In genomic region chr16:30874244-30874820, GRCh38 we compare ENCODE assay signal across 8 cellular contexts. TPM values are rescaled to one million over a fixed set of nuclear protein-coding genes. Genes with fewer than 3 reads are reported as not detected.
A peak's percentile ranks its signal among the peaks of the same experiment; 100 is the strongest.
DNase-seq lines count a peak whose midpoint lies in the region; ATAC-seq and TF ChIP-seq lines count a peak whose summit lies in the region.

No MANE protein-coding gene starts in this region.

- H3K79me2 ChIP-seq in fibroblast of lung (ENCODE audit: control insufficient read depth, insufficient read depth, low read length), result peaks cover 10% of the 10 kb centered on the region

- ATAC-seq in RWPE2 (ENCODE audit: low read depth), result no peak
- ATAC-seq in GM21528 (IDR thresholded peaks at IDR 0.05; ENCODE audit: low FRiP score, unreplicated experiment), result no peak

- no peaks in the 10 kb centered on the region for H3K27me3 ChIP-seq in RWPE2 (ENCODE audit: insufficient read depth, poor library complexity, severe bottlenecking)
- no peaks in the 10 kb centered on the region for H3K27me3 ChIP-seq in fibroblast of lung (ENCODE audit: control insufficient read depth, insufficient read depth, low read length)

- DNase-seq in GM12864 (ENCODE audit: low read depth) (no peak), RWPE2 (ENCODE audit: low spot score) (no peak), fibroblast of lung (ENCODE audit: low read depth in 2 of 2) (no peak), retinal pigment epithelial cell (ENCODE audit: low read depth) (no peak), RKO (ENCODE audit: low spot score) (no peak), NCI-H1092 treated with DMSO at 0.1 percent for 48 hours (lab: John Stamatoyannopoulos, UW) (no peak)
- no peak for DNase-seq in stimulated activated CD4-positive, alpha-beta T cell treated with anti-CD3 and anti-CD28 coated beads, Interleukin-2, amount 100 ng/mL, for 48 hours

- H2AFZ ChIP-seq in fibroblast of lung (ENCODE audit: low read length), result peak overlapping the region; percentile 77

- H3K36me3 ChIP-seq in RWPE2 (ENCODE audit: low read depth) (peaks cover 13% of the 10 kb centered on the region), fibroblast of lung (ENCODE audit: control insufficient read depth, insufficient read depth, low read length) (peaks cover 2% of the 10 kb centered on the region)

- H3K4me2 ChIP-seq in fibroblast of lung (ENCODE audit: extremely low read depth, insufficient read depth, low read length), result peak overlapping the region; percentile 61

- peaks cover 5% of the 10 kb centered on the region for H3K4me1 ChIP-seq in RWPE2 (ENCODE audit: insufficient read depth, poor library complexity, severe bottlenecking)
- peaks cover 7% of the 10 kb centered on the region for H3K4me1 ChIP-seq in fibroblast of lung (ENCODE audit: control insufficient read depth, extremely low read depth, insufficient read depth, low read length)

- H3K4me3 ChIP-seq in GM12864 (ENCODE audit: low read depth, low read length) (peak overlapping the region; percentile 84), RWPE2 (ENCODE audit: severe bottlenecking) (peak overlapping the region; percentile 58), fibroblast of lung (replicated peaks in 1 of 4; ENCODE audit: control extremely low read depth in 1 of 4, insufficient read depth in 1 of 4, low read depth in 3 of 4, low read length in 4 of 4) (peak overlapping the region; percentile 50 to 90 (median 78)), retinal pigment epithelial cell (ENCODE audit: low read length) (peak overlapping the region; percentile 81)

- no peak for TF ChIP-seq CTCF in GM12864 (IDR thresholded peaks at IDR 0.05; ENCODE audit: low read depth, low read length, missing control alignments)
- no peak for TF ChIP-seq CTCF in RWPE2 (IDR thresholded peaks at IDR 0.05; ENCODE audit: poor library complexity, severe bottlenecking)
- TF ChIP-seq CTCF in fibroblast of lung (conservative IDR thresholded peaks at IDR 0.05 in 1 of 2, IDR thresholded peaks at IDR 0.05 in 1 of 2; ENCODE audit: low read depth in 1 of 2, low read length in 2 of 2), result no peak
- no peak for TF ChIP-seq CTCF in retinal pigment epithelial cell (conservative IDR thresholded peaks at IDR 0.05; ENCODE audit: low read depth, low read length)

- peak overlapping the region; percentile 55 for H3K27ac ChIP-seq in RWPE2 (ENCODE audit: poor library complexity, severe bottlenecking)
- H3K27ac ChIP-seq in fibroblast of lung (ENCODE audit: insufficient read depth, low read length), result peak overlapping the region; percentile 77

- H3K9me3 ChIP-seq in RWPE2 (ENCODE audit: severe bottlenecking), result no peaks in the 10 kb centered on the region
- H3K9me3 ChIP-seq in fibroblast of lung (ENCODE audit: control insufficient read depth, insufficient read depth, low read depth, low read length), result no peaks in the 10 kb centered on the region

- H3K9ac ChIP-seq in fibroblast of lung (ENCODE audit: insufficient read depth, low read length), result peak overlapping the region; percentile 74

- H4K20me1 ChIP-seq in fibroblast of lung (ENCODE audit: control insufficient read depth, extremely low read depth, insufficient read depth, low read length), result no peaks in the 10 kb centered on the region

RNA-seq across cellular contexts. Expression of gene BCL7C, which starts 19.5 kb away (rescaled TPM):
- total RNA-seq in fibroblast of lung, result 28.2 and 31.3 TPM in 2 replicates
- polyA plus RNA-seq in fibroblast of lung, result 24.8 and 25.6 TPM in 2 replicates
- 31.0 and 45.2 TPM in 2 replicates for polyA plus RNA-seq in fibroblast of lung (2012)
- polyA minus RNA-seq in fibroblast of lung (ENCODE audit: low replicate concordance), result 5.8 and 9.5 TPM in 2 replicates

RNA-seq across cellular contexts. Expression of gene CTF1, which starts 22.1 kb away (rescaled TPM):
- 1.8 and 5.3 TPM in 2 replicates for total RNA-seq in fibroblast of lung
- polyA plus RNA-seq in fibroblast of lung, result 8.8 and 9.8 TPM in 2 replicates
- polyA plus RNA-seq in fibroblast of lung (2012), result 9.3 and 10.5 TPM in 2 replicates
- polyA minus RNA-seq in fibroblast of lung (ENCODE audit: low replicate concordance), result 19.1 and 31.8 TPM in 2 replicates

RNA-seq across cellular contexts. Expression of gene FBXL19, which starts 49.0 kb away (rescaled TPM):
- total RNA-seq in fibroblast of lung, result 13.1 and 14.5 TPM in 2 replicates
- polyA plus RNA-seq in fibroblast of lung, result 3.1 and 3.9 TPM in 2 replicates
- 9.6 and 12.5 TPM in 2 replicates for polyA plus RNA-seq in fibroblast of lung (2012)
- 6.6 and 7.8 TPM in 2 replicates for polyA minus RNA-seq in fibroblast of lung (ENCODE audit: low replicate concordance)
